Comparison of ENCODE assay signal across 7 cellular contexts in the genomic region with DNA sequence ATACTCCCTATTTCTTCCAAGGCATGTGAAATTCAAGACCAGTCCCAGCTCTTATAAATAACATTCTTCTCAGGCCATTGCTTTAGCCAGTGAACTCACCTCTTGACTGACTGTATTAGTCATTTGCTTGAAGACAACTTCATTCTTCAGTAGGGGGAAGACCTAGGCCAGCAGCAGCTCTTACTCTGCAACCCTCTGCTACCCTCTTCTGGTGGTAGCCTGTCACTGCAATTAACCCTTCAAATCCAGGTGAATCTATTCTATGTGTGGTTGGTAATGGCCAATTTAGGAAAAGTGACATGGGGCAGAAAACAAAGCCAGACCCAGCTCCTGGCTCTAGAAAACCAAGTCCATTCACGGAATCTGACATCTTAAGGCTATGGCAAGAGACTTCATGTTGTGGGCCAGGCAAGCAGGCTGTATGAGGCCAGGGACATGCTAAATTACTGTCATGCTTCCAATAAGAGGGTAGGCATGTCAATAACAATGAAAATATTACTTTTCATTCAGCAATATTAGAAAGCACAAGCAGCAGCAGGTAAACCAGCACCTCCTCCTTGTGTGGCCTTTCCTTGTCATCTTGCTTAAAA.
DNase-seq lines count a peak whose midpoint lies in the region; ATAC-seq and TF ChIP-seq lines count a peak whose summit lies in the region.
"Not testable (repeated sequence)": the region's sequence is repeated elsewhere in the genome, so short reads cannot be mapped to it uniquely, and the experiment has no call there.

No MANE protein-coding gene starts in this region.

- not testable (repeated sequence) for H3K4me1 ChIP-seq in adrenal gland (replicated peaks in 1 of 2)

- H3K36me3 ChIP-seq in adrenal gland (replicated peaks in 1 of 2): not testable (repeated sequence)

- H3K27me3 Mint-ChIP-seq in nephron progenitor cell (ENCODE audit: low read depth, poor library complexity): not testable (repeated sequence)

- TF ChIP-seq CTCF in GM12872 (IDR thresholded peaks at IDR 0.05; ENCODE audit: insufficient read depth, low read depth, low read length): peak; percentile 70
- TF ChIP-seq CTCF in adrenal gland (IDR thresholded peaks at IDR 0.05): peak; percentile 38 to 66 (median 54)
- TF ChIP-seq CTCF in nephron progenitor cell (IDR thresholded peaks at IDR 0.05): peak; percentile 51

- H3K4me3 Mint-ChIP-seq in nephron progenitor cell: not testable (repeated sequence)

- not testable (repeated sequence) for H3K4me3 ChIP-seq in adrenal gland

- intact Hi-C loops in adrenal gland (cut with DNase I): not testable (repeated sequence)

- ATAC-seq in GM21717 (IDR thresholded peaks at IDR 0.05; ENCODE audit: unreplicated experiment) (peak; percentile 90), HG03439 (IDR thresholded peaks at IDR 0.05; ENCODE audit: unreplicated experiment) (peak; percentile 90)

- not testable (repeated sequence) for H3K4me1 Mint-ChIP-seq in nephron progenitor cell

- H3K9me3 ChIP-seq in adrenal gland (replicated peaks in 1 of 3): not testable (repeated sequence)

- TF ChIP-seq POLR2A in adrenal gland (IDR thresholded peaks at IDR 0.05): not testable (repeated sequence)

- H3K9me3 Mint-ChIP-seq in nephron progenitor cell: peaks cover 20% of the 10 kb centered on the region

- H3K27ac ChIP-seq in adrenal gland: not testable (repeated sequence)

- WGBS in adrenal gland, 4 donors: 0 to 22% (median 8%) methylated on average over 1 of the region's 1 CpG

- DNase-seq in NOMO-1 treated with DMSO at 0.1 percent for 48 hours (lab: John Stamatoyannopoulos, UW; ENCODE audit: unreplicated experiment): peak; percentile 8
- DNase-seq in adrenal gland: peak in 6 of 7 donors; percentile 6 to 50 (median 18)
- DNase-seq in glomerular endothelial cell (ENCODE audit: extremely low read depth, low read depth, low spot score): peak; percentile 2
- peak; percentile 1 for DNase-seq in nephron progenitor cell

- H3K36me3 Mint-ChIP-seq in nephron progenitor cell (ENCODE audit: low read depth): not testable (repeated sequence)

- not testable (repeated sequence) for H3K27ac Mint-ChIP-seq in nephron progenitor cell

- H3K27me3 ChIP-seq in adrenal gland: not testable (repeated sequence)
